ENCODE assay signal across 30 cellular contexts in genomic region chr16:78706637-78707036, GRCh38.
"Had no signal": no experiment of that assay in that cellular context is flagged by ENCODE, and none has a peak within 500 bp of the region (broad histone marks: within the 10 kb centered on the region; RNA-seq: fewer than 3 reads in every experiment).

No MANE protein-coding gene starts in this region.

- H3K4me1 Mint-ChIP-seq: immature natural killer cell had no signal

- H3K4me3 Mint-ChIP-seq: activated CD4-positive, alpha-beta T cell treated with anti-CD3 and anti-CD28 coated beads, Interleukin-2, amount 10 ng/mL, durations not matched to agents 24 days and 14 days; activated CD8-positive, alpha-beta T cell treated with anti-CD3 and anti-CD28 coated beads for 36 hours; activated naive CD8-positive, alpha-beta T cell; brain; immature natural killer cell; nephron; stimulated activated memory B cell treated with anti-CD40 and anti-IgM and Interleukin-4, amounts not matched to agents 10 μg/mL and 1 μg/mL and 100 μg/mL, for 72 hours; T-helper 1 cell treated with Interleukin-12 subunit alpha and Interleukin-12 subunit beta and Interleukin-4 antibody, amounts not matched to agents 30 μg/mL and 1 μg/mL, for 36 hours had no signal

- DNase-seq: activated CD4-positive, alpha-beta T cell treated with anti-CD3 and anti-CD28 coated beads, Interleukin-2, amount 10 ng/mL, durations not matched to agents 24 days and 14 days; activated CD8-positive, alpha-beta T cell treated with anti-CD3 and anti-CD28 coated beads for 36 hours; activated effector memory CD4-positive, alpha-beta T cell treated with Interleukin-2 at 50 U/mL for 16 hours; activated naive CD4-positive, alpha-beta T cell treated with Interleukin-2 at 50 U/mL for 16 hours; activated T-cell treated with anti-CD3 and anti-CD28 coated beads, Interleukin-2, amount 50 U/mL, for 48 hours; cerebellar nuclear complex; colonic mucosa; effector CD8-positive, alpha-beta T cell; hypothalamus; immature natural killer cell; kidney; small intestine; stimulated activated CD4-positive, alpha-beta T cell treated with anti-CD3 and anti-CD28 coated beads, Interleukin-4, amount 100 ng/mL, for 24 hours; SW 1271; T-helper 9 cell; testis; transverse colon had no signal

- H3K4me1 ChIP-seq: ascending aorta, colonic mucosa, gastroesophageal sphincter, testis, transverse colon had no signal

- H3K9me3 Mint-ChIP-seq: stimulated activated memory B cell treated with anti-CD40 and anti-IgM and Interleukin-4, amounts not matched to agents 10 μg/mL and 1 μg/mL and 100 μg/mL, for 72 hours had no signal

- FAIRE-seq: kidney, small intestine, TTC549, urothelium cell line had no signal

- H3K27ac ChIP-seq: ascending aorta, cardiac muscle cell, colonic mucosa, gastroesophageal sphincter, testis, transverse colon, VCaP had no signal

- H3K27me3 ChIP-seq: ascending aorta, cardiac muscle cell, colonic mucosa, gastroesophageal sphincter, testis, transverse colon had no signal

- H3K27me3 Mint-ChIP-seq: activated CD8-positive, alpha-beta T cell treated with anti-CD3 and anti-CD28 coated beads for 36 hours; activated naive CD8-positive, alpha-beta T cell; stimulated activated memory B cell treated with anti-CD40 and anti-IgM and Interleukin-4, amounts not matched to agents 10 μg/mL and 1 μg/mL and 100 μg/mL, for 72 hours had no signal

- H3K9me3 ChIP-seq: colonic mucosa, testis, transverse colon had no signal

- ATAC-seq: activated CD8-positive, alpha-beta T cell treated with anti-CD3 and anti-CD28 coated beads for 36 hours; gastroesophageal sphincter; sciatic nerve; stimulated activated memory B cell treated with anti-CD40 and anti-IgM and Interleukin-4, amounts not matched to agents 10 μg/mL and 1 μg/mL and 100 μg/mL, for 72 hours had no signal

- H3K27ac Mint-ChIP-seq: activated CD8-positive, alpha-beta T cell treated with anti-CD3 and anti-CD28 coated beads for 36 hours; activated naive CD8-positive, alpha-beta T cell; brain; immature natural killer cell; stimulated activated memory B cell treated with anti-CD40 and anti-IgM and Interleukin-4, amounts not matched to agents 10 μg/mL and 1 μg/mL and 100 μg/mL, for 72 hours; T-helper 1 cell treated with Interleukin-12 subunit alpha and Interleukin-12 subunit beta and Interleukin-4 antibody, amounts not matched to agents 30 μg/mL and 1 μg/mL, for 36 hours had no signal

- H3K36me3 ChIP-seq: ascending aorta, cardiac muscle cell, colonic mucosa, gastroesophageal sphincter, transverse colon had no signal

- H3K36me3 Mint-ChIP-seq: brain; stimulated activated memory B cell treated with anti-CD40 and anti-IgM and Interleukin-4, amounts not matched to agents 10 μg/mL and 1 μg/mL and 100 μg/mL, for 72 hours had no signal

- H3K4me3 ChIP-seq: ascending aorta, cardiac muscle cell, colonic mucosa, gastroesophageal sphincter, lung, testis, transverse colon had no signal
